ENCODE assay signal across 12 cellular contexts in the genomic region with DNA sequence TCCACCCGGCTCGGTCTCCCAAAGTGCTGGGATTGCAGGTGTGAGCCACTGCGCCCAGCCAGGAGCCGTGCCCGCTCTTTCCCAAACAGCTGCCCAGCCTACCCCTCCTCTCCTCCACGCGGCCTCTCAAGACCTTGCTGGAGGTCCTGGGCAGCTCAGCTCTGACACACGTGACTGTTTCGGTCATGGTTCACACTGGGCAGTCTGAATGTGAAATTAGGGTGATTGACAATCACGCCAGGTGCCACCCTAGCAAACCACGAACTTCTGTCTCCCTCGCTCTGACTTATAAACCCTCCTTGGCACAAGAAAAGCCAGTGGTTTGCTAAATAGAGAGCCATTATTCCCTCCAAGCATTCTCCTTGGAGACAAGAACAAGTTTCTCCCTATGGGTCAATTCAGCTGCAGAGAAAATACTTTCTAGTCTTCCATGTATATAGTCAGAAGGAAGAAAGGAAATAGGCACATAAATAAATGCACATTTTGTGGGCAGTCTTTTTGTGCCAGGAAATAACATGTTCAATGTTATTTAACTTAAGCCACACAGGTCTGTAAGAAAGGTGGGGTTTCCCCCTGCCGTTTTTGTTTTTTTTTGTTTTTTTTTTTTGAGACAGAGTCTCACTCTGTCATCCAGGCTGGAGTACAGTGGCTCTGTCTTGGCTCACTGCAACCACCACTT.
DNase-seq lines count a peak whose midpoint lies in the region; TF ChIP-seq lines count a peak whose summit lies in the region.
"Had no signal": no experiment of that assay in that cellular context is flagged by ENCODE, and none has a peak within 500 bp of the region (broad histone marks: within the 10 kb centered on the region; RNA-seq: fewer than 3 reads in every experiment).

No MANE protein-coding gene starts in this region.

- intact Hi-C loops in tibial artery (cut with DNase I; ENCODE audit: low total_unique reads) (no loop called here), A673 (cut with micrococcal nuclease; ENCODE audit: unreplicated experiment) (no loop called here)

- no peaks in the 10 kb centered on the region for H3K36me3 ChIP-seq in mesenchymal stem cell (ENCODE audit: control insufficient read depth in 1 of 2, insufficient read depth in 2 of 2, low read depth in 1 of 2, low read length in 2 of 2)
- H3K36me3 ChIP-seq in tibial artery, result no peaks in the 10 kb centered on the region
- H3K36me3 ChIP-seq in H7 (replicated peaks; ENCODE audit: control insufficient read depth, insufficient read depth, low read length), result no peaks in the 10 kb centered on the region
- H3K36me3 ChIP-seq in A673 (ENCODE audit: insufficient read depth, low read length, poor library complexity, severe bottlenecking), result no peaks in the 10 kb centered on the region
- no peaks in the 10 kb centered on the region for H3K36me3 ChIP-seq in tibial nerve

- no peak for TF ChIP-seq POLR2A in tibial nerve (IDR thresholded peaks at IDR 0.05)

- H3K36me3 Mint-ChIP-seq in brain, result no peaks in the 10 kb centered on the region

- H4K8ac ChIP-seq in mesenchymal stem cell (ENCODE audit: low read length), result no peak overlapping the region

- no peak overlapping the region for H2BK5ac ChIP-seq in mesenchymal stem cell (ENCODE audit: low read depth, low read length, poor library complexity, severe bottlenecking)

- WGBS in mesenchymal stem cell, result 90% methylated on average over 13 of the region's 13 CpGs
- 65 to 66% methylated on average over 13 of the region's 13 CpGs for WGBS in tibial nerve, 2 donors

- peak overlapping the region; percentile 5 to 72 for H3K18ac ChIP-seq in mesenchymal stem cell (ENCODE audit: low read depth in 1 of 2, low read length in 2 of 2)

- H3K27me3 ChIP-seq in mesenchymal stem cell (ENCODE audit: control insufficient read depth in 1 of 2, insufficient read depth in 1 of 2, low read length in 2 of 2), result no peaks in the 10 kb centered on the region
- H3K27me3 ChIP-seq in tibial artery, result no peaks in the 10 kb centered on the region
- H3K27me3 ChIP-seq in H7 (ENCODE audit: control insufficient read depth, insufficient read depth, low read length), result no peaks in the 10 kb centered on the region
- no peaks in the 10 kb centered on the region for H3K27me3 ChIP-seq in A673 (replicated peaks; ENCODE audit: insufficient read depth, low read depth, low read length, poor library complexity)
- no peaks in the 10 kb centered on the region for H3K27me3 ChIP-seq in tibial nerve

- peak overlapping the region; percentile 38 to 89 for H2BK12ac ChIP-seq in mesenchymal stem cell (ENCODE audit: low read length in 2 of 2)

- peaks cover 17% of the 10 kb centered on the region for H3K27me3 Mint-ChIP-seq in brain

- H2AK5ac ChIP-seq in mesenchymal stem cell (ENCODE audit: low read length, severe bottlenecking), result peak overlapping the region; percentile 43

- H3K9me3 ChIP-seq in mesenchymal stem cell (ENCODE audit: control insufficient read depth, low read length) (no peaks in the 10 kb centered on the region), tibial artery (no peaks in the 10 kb centered on the region), A673 (ENCODE audit: low read depth, low read length, poor library complexity, severe bottlenecking) (no peaks in the 10 kb centered on the region), tibial nerve (no peaks in the 10 kb centered on the region)

- CTCF ChIA-PET in A673 (lab: Charles Lee), result no interaction called here

- no peak overlapping the region for H3K9ac ChIP-seq in mesenchymal stem cell (ENCODE audit: low read length)

- no peak overlapping the region for H2BK120ac ChIP-seq in mesenchymal stem cell (ENCODE audit: low read depth, low read length)

- H3K79me1 ChIP-seq in mesenchymal stem cell (replicated peaks; ENCODE audit: low read length, poor library complexity, severe bottlenecking), result no peaks in the 10 kb centered on the region

- peak overlapping the region in 4 of 5 experiments; percentile 23 to 74 (median 60) for H3K27ac Mint-ChIP-seq in brain

- H2AFZ ChIP-seq in mesenchymal stem cell (ENCODE audit: low read depth, low read length), result no peak overlapping the region

- TF ChIP-seq EP300 in tibial nerve (IDR thresholded peaks at IDR 0.05), result no peak

- H3K4me2 ChIP-seq in mesenchymal stem cell (ENCODE audit: low read length, poor library complexity, severe bottlenecking), result no peak overlapping the region

- peak overlapping the region; percentile 11 for H4K91ac ChIP-seq in mesenchymal stem cell (ENCODE audit: low read length)

- no peak overlapping the region for H3K27ac ChIP-seq in mesenchymal stem cell (ENCODE audit: low read length, poor library complexity, severe bottlenecking)
- H3K27ac ChIP-seq in tibial artery, result peak overlapping the region; percentile 66 to 70
- no peak overlapping the region for H3K27ac ChIP-seq in A673 (ENCODE audit: low read depth, low read length, poor library complexity, severe bottlenecking)
- peak overlapping the region in 2 of 4 donors; percentile 8 to 34 for H3K27ac ChIP-seq in tibial nerve

- no peak overlapping the region for H3K23ac ChIP-seq in mesenchymal stem cell (ENCODE audit: low read length in 2 of 2)

- H3K4ac ChIP-seq in mesenchymal stem cell (ENCODE audit: low read depth in 1 of 2, low read length in 2 of 2), result peak overlapping the region in 1 of 2 experiments; percentile 47

- H3K14ac ChIP-seq in mesenchymal stem cell (ENCODE audit: low read length in 2 of 2), result peak overlapping the region in 1 of 2 experiments; percentile 53

- peak overlapping the region in 1 of 5 experiments; percentile 29 for H3K4me3 Mint-ChIP-seq in brain
- H3K4me3 Mint-ChIP-seq: activated T-cell treated with anti-CD3 and anti-CD28 coated beads, Interleukin-2, amount 50 U/mL, for 4 hours had no signal

- no peak overlapping the region for H2BK15ac ChIP-seq in mesenchymal stem cell (ENCODE audit: low read depth, poor library complexity, severe bottlenecking)

- TF ChIP-seq CTCF in brain (conservative IDR thresholded peaks at IDR 0.05), result no peak
- no peak for TF ChIP-seq CTCF in tibial artery (IDR thresholded peaks at IDR 0.05)
- TF ChIP-seq CTCF in A673 (conservative IDR thresholded peaks at IDR 0.05; ENCODE audit: low read depth, low read length), result no peak
- no peak for TF ChIP-seq CTCF in tibial nerve (IDR thresholded peaks at IDR 0.05)

- POLR2A ChIA-PET in A673 (lab: Charles Lee; ENCODE audit: low non-redundant PET), result no interaction called here

- BruUV-seq in A673 (replicated peaks; lab: Mats Ljungman, UMichigan), result no TSS peak

- H3K4me3 ChIP-seq in mesenchymal stem cell (ENCODE audit: insufficient read depth in 1 of 2, low read depth in 1 of 2, low read length in 2 of 2) (no peak overlapping the region), tibial artery (no peak overlapping the region), H7 (ENCODE audit: insufficient read depth, low read depth, low read length) (no peak overlapping the region), A673 (ENCODE audit: low read depth, low read length, poor library complexity, severe bottlenecking) (no peak overlapping the region), tibial nerve (no peak overlapping the region)

- DNase-seq in activated T-cell treated with anti-CD3 and anti-CD28 coated beads, Interleukin-2, amount 50 U/mL, for 1 hour, result peak; percentile 16
- no peak for DNase-seq in activated T-cell treated with anti-CD3 and anti-CD28 coated beads for 4 hours
- DNase-seq in mesenchymal stem cell, result no peak
- peak in 1 of 2 donors; percentile 70 for DNase-seq in tibial artery
- no peak for DNase-seq in H7
- DNase-seq in A673 (ENCODE audit: low spot score), result no peak
- no peak for DNase-seq in tibial nerve (ENCODE audit: low spot score in 2 of 2)
- DNase-seq: activated T-cell treated with anti-CD3 and anti-CD28 coated beads, Interleukin-2, amount 50 U/mL, for 4 hours; midbrain; NCI-H748 treated with DMSO at 0.1 percent for 48 hours; stimulated activated CD4-positive, alpha-beta T cell treated with anti-CD3 and anti-CD28 coated beads, Interleukin-15, amount 100 ng/mL, for 24 hours had no signal

- peaks cover 52% of the 10 kb centered on the region for H3K4me1 Mint-ChIP-seq in brain

- H3K9me3 Mint-ChIP-seq in brain, result peaks cover 0 to 1% (median 0%) of the 10 kb centered on the region in 5 experiments
- H3K9me3 Mint-ChIP-seq: activated T-cell treated with anti-CD3 and anti-CD28 coated beads, Interleukin-2, amount 50 U/mL, for 4 hours had no signal

- H3K4me1 ChIP-seq in mesenchymal stem cell (ENCODE audit: control insufficient read depth, insufficient read depth, low read depth, low read length), result peaks cover 24% of the 10 kb centered on the region
- H3K4me1 ChIP-seq in tibial artery, result peaks cover 0 to 60% (median 35%) of the 10 kb centered on the region in 4 donors
- no peaks in the 10 kb centered on the region for H3K4me1 ChIP-seq in A673 (ENCODE audit: insufficient read depth, low read length, poor library complexity, severe bottlenecking)
- peaks cover 0 to 40% (median 14%) of the 10 kb centered on the region in 4 donors for H3K4me1 ChIP-seq in tibial nerve

Comparison
In these comparisons a context has a peak if more than half of its experiments do, and no peak if none do; other contexts are left out.
1. H3K27ac ChIP-seq: peak in tibial artery (2 of 2); none in mesenchymal stem cell (single experiment) and A673 (single experiment).